In the genomic region with DNA sequence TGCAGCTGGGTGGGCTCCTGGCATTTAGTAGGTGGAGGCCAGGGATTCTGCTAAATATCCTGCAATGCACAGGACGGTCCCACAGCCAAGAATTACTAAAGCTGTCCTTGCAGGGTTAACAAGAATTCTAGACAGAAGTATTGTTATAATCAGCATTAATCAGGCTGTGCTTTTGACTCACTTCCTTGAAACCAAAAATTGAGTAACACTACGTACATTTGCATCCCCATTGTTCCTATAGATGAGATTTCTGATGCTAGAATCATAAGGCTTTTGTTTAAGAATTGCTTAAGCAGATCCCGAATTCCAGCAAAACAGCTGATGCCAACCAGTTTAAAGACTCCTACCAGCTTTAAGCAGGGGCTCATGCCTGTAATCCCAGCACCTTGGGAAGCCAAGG, we compare ENCODE assay signal across 14 cellular contexts. TPM values are rescaled to one million over a fixed set of nuclear protein-coding genes. Genes with fewer than 3 reads are reported as not detected.
"Had no signal": no experiment of that assay in that cellular context is flagged by ENCODE, and none has a peak within 500 bp of the region (broad histone marks: within the 10 kb centered on the region; RNA-seq: fewer than 3 reads in every experiment).

No MANE protein-coding gene starts in this region.

- H3K36me3 ChIP-seq: adrenal gland, colonic mucosa, left ventricle myocardium inferior, spleen, WERI-Rb-1 had no signal

- H3K27me3 ChIP-seq: testis had no signal

- H3K4me3 ChIP-seq: adrenal gland, colonic mucosa, testis had no signal

- H3K27ac ChIP-seq: adrenal gland, colonic mucosa, left ventricle myocardium inferior, spleen, testis, WERI-Rb-1 had no signal

- DNase-seq: kidney glomerular epithelial cell had no signal

- H3K4me1 ChIP-seq: colonic mucosa, testis had no signal

- H3K9me3 ChIP-seq: adrenal gland, colonic mucosa, left ventricle myocardium inferior, spleen, testis had no signal

RNA-seq across cellular contexts. Expression of a gene that starts 11.4 kb away (rescaled TPM):
- total RNA-seq: activated CD8-positive, alpha-beta memory T cell treated with anti-CD3 and anti-CD28 coated beads for 36 hours; activated naive CD4-positive, alpha-beta T cell treated with anti-CD3 and anti-CD28 coated beads, Interleukin-2, amount 50 U/mL, for 72 hours; colonic mucosa; left ventricle myocardium inferior; myocyte; occipital lobe; posterior vena cava; spleen had no signal
- polyA plus RNA-seq: esophagus, immature natural killer cell, spleen had no signal

RNA-seq across cellular contexts. Expression of a gene that starts 58.6 kb away (rescaled TPM):
- total RNA-seq: activated CD8-positive, alpha-beta memory T cell treated with anti-CD3 and anti-CD28 coated beads for 36 hours; activated naive CD4-positive, alpha-beta T cell treated with anti-CD3 and anti-CD28 coated beads, Interleukin-2, amount 50 U/mL, for 72 hours; left ventricle myocardium inferior; myocyte; posterior vena cava had no signal
- polyA plus RNA-seq: immature natural killer cell, spleen had no signal
